In the genomic region with DNA sequence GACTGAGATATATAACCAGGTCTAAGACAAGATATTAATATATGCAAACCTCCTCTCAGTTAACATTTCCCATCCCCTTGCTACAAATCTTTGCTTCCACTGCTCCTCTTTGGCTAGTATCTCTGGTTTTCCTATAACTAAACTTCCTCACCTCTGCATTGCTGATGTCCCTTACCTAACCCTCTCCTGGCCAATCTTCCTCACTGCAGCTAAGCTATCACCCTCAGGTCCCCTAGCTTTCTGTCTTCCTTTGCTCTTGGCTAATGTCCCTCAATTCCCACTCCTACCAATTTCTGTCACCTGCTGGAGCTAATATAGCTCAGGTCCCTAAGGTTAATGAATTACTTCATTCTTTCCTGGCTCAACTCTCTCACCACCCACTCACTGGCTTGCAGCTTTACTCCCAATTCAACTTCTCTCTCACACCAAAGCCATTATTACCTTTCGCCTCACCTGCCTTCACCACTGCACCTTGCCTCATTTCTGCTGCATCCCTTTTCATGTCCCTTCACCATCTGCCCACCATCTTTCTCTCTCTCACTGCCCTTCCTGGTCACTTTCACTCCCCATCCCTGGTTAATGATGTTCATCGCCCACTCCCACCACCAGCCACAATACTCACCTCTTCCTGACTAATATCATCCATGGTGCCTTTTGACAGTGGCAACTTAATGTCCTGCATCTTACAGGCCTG, we compare ENCODE assay signal across 2 cellular contexts.
TF ChIP-seq lines count a peak whose summit lies in the region.

No MANE protein-coding gene starts in this region.

TF ChIP-seq in SK-N-SH treated with all-trans-retinoic acid at 6 μM for 48 hours, 23 proteins besides CTCF, POLR2A, EP300 and RAD21 (continued from another document):
- TF ChIP-seq, protein P1, sequence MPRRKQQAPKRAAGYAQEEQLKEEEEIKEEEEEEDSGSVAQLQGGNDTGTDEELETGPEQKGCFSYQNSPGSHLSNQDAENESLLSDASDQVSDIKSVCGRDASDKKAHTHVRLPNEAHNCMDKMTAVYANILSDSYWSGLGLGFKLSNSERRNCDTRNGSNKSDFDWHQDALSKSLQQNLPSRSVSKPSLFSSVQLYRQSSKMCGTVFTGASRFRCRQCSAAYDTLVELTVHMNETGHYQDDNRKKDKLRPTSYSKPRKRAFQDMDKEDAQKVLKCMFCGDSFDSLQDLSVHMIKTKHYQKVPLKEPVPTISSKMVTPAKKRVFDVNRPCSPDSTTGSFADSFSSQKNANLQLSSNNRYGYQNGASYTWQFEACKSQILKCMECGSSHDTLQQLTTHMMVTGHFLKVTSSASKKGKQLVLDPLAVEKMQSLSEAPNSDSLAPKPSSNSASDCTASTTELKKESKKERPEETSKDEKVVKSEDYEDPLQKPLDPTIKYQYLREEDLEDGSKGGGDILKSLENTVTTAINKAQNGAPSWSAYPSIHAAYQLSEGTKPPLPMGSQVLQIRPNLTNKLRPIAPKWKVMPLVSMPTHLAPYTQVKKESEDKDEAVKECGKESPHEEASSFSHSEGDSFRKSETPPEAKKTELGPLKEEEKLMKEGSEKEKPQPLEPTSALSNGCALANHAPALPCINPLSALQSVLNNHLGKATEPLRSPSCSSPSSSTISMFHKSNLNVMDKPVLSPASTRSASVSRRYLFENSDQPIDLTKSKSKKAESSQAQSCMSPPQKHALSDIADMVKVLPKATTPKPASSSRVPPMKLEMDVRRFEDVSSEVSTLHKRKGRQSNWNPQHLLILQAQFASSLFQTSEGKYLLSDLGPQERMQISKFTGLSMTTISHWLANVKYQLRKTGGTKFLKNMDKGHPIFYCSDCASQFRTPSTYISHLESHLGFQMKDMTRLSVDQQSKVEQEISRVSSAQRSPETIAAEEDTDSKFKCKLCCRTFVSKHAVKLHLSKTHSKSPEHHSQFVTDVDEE (CRISPR knock-in tag; IDR thresholded peaks at IDR 0.05), result no peak
- TF ChIP-seq ZNF70 (CRISPR knock-in tag; IDR thresholded peaks at IDR 0.05) (no peak), ZNF565 (CRISPR knock-in tag; conservative IDR thresholded peaks at IDR 0.05; ENCODE audit: low read depth) (no peak), SNAI2 (CRISPR knock-in tag; IDR thresholded peaks at IDR 0.05) (no peak), ZFP3 (CRISPR knock-in tag; IDR thresholded peaks at IDR 0.05) (no peak), ISL1 (CRISPR knock-in tag; IDR thresholded peaks at IDR 0.05) (no peak), ZC3H10 (CRISPR knock-in tag; IDR thresholded peaks at IDR 0.05) (no peak), ZNF8 (CRISPR knock-in tag; IDR thresholded peaks at IDR 0.05) (no peak)
- TF ChIP-seq, protein P2, sequence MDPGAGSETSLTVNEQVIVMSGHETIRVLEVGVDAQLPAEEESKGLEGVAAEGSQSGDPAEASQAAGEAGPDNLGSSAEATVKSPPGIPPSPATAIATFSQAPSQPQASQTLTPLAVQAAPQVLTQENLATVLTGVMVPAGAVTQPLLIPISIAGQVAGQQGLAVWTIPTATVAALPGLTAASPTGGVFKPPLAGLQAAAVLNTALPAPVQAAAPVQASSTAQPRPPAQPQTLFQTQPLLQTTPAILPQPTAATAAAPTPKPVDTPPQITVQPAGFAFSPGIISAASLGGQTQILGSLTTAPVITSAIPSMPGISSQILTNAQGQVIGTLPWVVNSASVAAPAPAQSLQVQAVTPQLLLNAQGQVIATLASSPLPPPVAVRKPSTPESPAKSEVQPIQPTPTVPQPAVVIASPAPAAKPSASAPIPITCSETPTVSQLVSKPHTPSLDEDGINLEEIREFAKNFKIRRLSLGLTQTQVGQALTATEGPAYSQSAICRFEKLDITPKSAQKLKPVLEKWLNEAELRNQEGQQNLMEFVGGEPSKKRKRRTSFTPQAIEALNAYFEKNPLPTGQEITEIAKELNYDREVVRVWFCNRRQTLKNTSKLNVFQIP (CRISPR knock-in tag; IDR thresholded peaks at IDR 0.05; ENCODE audit: borderline replicate concordance, low read depth), result no peak

TF ChIP-seq in SK-N-SH, 30 proteins besides CTCF, POLR2A, EP300 and RAD21:
- TF ChIP-seq, protein P3, sequence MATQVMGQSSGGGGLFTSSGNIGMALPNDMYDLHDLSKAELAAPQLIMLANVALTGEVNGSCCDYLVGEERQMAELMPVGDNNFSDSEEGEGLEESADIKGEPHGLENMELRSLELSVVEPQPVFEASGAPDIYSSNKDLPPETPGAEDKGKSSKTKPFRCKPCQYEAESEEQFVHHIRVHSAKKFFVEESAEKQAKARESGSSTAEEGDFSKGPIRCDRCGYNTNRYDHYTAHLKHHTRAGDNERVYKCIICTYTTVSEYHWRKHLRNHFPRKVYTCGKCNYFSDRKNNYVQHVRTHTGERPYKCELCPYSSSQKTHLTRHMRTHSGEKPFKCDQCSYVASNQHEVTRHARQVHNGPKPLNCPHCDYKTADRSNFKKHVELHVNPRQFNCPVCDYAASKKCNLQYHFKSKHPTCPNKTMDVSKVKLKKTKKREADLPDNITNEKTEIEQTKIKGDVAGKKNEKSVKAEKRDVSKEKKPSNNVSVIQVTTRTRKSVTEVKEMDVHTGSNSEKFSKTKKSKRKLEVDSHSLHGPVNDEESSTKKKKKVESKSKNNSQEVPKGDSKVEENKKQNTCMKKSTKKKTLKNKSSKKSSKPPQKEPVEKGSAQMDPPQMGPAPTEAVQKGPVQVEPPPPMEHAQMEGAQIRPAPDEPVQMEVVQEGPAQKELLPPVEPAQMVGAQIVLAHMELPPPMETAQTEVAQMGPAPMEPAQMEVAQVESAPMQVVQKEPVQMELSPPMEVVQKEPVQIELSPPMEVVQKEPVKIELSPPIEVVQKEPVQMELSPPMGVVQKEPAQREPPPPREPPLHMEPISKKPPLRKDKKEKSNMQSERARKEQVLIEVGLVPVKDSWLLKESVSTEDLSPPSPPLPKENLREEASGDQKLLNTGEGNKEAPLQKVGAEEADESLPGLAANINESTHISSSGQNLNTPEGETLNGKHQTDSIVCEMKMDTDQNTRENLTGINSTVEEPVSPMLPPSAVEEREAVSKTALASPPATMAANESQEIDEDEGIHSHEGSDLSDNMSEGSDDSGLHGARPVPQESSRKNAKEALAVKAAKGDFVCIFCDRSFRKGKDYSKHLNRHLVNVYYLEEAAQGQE (IDR thresholded peaks at IDR 0.05; ENCODE audit: low read depth, low read length), result no peak
- TF ChIP-seq, protein P4, sequence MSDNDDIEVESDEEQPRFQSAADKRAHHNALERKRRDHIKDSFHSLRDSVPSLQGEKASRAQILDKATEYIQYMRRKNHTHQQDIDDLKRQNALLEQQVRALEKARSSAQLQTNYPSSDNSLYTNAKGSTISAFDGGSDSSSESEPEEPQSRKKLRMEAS (IDR thresholded peaks at IDR 0.05; ENCODE audit: low read depth), result no peak
- TF ChIP-seq NFIC (IDR thresholded peaks at IDR 0.05; ENCODE audit: borderline replicate concordance) (no peak), EZH2phosphoT487 (IDR thresholded peaks at IDR 0.05; ENCODE audit: borderline replicate concordance, low read depth) (no peak), FOXJ3 (CRISPR knock-in tag; IDR thresholded peaks at IDR 0.05) (no peak), GABPA (IDR thresholded peaks at IDR 0.05; ENCODE audit: low read depth) (no peak), ELF1 (IDR thresholded peaks at IDR 0.05) (no peak), GATA2 (CRISPR knock-in tag; IDR thresholded peaks at IDR 0.05) (no peak), NRF1 (IDR thresholded peaks at IDR 0.05; ENCODE audit: low read depth, low read length) (no peak), SIN3A (IDR thresholded peaks at IDR 0.05; ENCODE audit: borderline replicate concordance, low read depth, low read length) (no peak), FOXM1 (IDR thresholded peaks at IDR 0.05; ENCODE audit: low read depth) (no peak), MEF2A (IDR thresholded peaks at IDR 0.05; ENCODE audit: borderline replicate concordance, low read depth) (no peak), RCOR1 (IDR thresholded peaks at IDR 0.05; ENCODE audit: low read length) (no peak), MXI1 (IDR thresholded peaks at IDR 0.05; ENCODE audit: low read depth, low read length) (no peak), YY1 (IDR thresholded peaks at IDR 0.05; ENCODE audit: low read depth) (no peak), RFX5 (IDR thresholded peaks at IDR 0.05; ENCODE audit: low read length) (no peak), POLR2AphosphoS5 (IDR thresholded peaks at IDR 0.05; ENCODE audit: low read depth, low read length) (no peak)
- TF ChIP-seq, protein P5, sequence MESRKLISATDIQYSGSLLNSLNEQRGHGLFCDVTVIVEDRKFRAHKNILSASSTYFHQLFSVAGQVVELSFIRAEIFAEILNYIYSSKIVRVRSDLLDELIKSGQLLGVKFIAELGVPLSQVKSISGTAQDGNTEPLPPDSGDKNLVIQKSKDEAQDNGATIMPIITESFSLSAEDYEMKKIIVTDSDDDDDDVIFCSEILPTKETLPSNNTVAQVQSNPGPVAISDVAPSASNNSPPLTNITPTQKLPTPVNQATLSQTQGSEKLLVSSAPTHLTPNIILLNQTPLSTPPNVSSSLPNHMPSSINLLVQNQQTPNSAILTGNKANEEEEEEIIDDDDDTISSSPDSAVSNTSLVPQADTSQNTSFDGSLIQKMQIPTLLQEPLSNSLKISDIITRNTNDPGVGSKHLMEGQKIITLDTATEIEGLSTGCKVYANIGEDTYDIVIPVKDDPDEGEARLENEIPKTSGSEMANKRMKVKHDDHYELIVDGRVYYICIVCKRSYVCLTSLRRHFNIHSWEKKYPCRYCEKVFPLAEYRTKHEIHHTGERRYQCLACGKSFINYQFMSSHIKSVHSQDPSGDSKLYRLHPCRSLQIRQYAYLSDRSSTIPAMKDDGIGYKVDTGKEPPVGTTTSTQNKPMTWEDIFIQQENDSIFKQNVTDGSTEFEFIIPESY (IDR thresholded peaks at IDR 0.05; ENCODE audit: borderline replicate concordance, low read depth), result no peak
- TF ChIP-seq, protein P6, sequence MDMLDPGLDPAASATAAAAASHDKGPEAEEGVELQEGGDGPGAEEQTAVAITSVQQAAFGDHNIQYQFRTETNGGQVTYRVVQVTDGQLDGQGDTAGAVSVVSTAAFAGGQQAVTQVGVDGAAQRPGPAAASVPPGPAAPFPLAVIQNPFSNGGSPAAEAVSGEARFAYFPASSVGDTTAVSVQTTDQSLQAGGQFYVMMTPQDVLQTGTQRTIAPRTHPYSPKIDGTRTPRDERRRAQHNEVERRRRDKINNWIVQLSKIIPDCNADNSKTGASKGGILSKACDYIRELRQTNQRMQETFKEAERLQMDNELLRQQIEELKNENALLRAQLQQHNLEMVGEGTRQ (IDR thresholded peaks at IDR 0.05; ENCODE audit: borderline replicate concordance, low read depth, low read length), result no peak
- TF ChIP-seq, protein P7, sequence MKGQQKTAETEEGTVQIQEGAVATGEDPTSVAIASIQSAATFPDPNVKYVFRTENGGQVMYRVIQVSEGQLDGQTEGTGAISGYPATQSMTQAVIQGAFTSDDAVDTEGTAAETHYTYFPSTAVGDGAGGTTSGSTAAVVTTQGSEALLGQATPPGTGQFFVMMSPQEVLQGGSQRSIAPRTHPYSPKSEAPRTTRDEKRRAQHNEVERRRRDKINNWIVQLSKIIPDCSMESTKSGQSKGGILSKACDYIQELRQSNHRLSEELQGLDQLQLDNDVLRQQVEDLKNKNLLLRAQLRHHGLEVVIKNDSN (IDR thresholded peaks at IDR 0.05; ENCODE audit: borderline replicate concordance, low read depth), result no peak
